1 cellular context compared by ENCODE assay signal in the genomic region with DNA sequence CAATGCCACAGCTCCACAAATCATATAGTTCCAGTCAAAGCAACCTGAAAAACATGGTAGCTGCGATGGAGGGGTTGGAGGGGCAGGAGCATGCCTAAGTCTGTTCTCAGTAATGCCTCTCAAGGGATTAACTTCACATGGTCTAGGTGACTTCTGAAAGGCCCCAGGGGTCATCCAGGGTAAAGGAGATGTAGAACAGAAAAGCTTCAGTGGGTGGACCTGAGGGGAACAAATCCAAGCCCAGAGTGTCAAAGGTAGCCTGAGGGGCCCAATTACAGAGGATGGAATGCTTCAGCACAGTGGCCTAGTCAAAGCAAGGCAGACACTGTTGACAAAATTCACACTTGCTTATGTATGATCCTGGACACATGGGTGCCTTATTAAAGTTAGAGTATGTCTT.
TF ChIP-seq lines count a peak whose summit lies in the region.

No MANE protein-coding gene starts in this region.

TF ChIP-seq in IMR-90, 13 proteins besides CTCF, POLR2A, EP300 and RAD21:
- no peak for TF ChIP-seq NFE2L2 (IDR thresholded peaks at IDR 0.05; ENCODE audit: low read depth, low read length)
- TF ChIP-seq MXI1 (IDR thresholded peaks at IDR 0.05; ENCODE audit: borderline replicate concordance, low read depth, low read length): no peak
- no peak for TF ChIP-seq CHD1 (IDR thresholded peaks at IDR 0.05; ENCODE audit: low read depth, low read length)
- TF ChIP-seq RFX5 (IDR thresholded peaks at IDR 0.05; ENCODE audit: low read depth, low read length): no peak
- TF ChIP-seq RCOR1 (IDR thresholded peaks at IDR 0.05; ENCODE audit: insufficient replicate concordance, low read length): no peak
- no peak for TF ChIP-seq MAFK (IDR thresholded peaks at IDR 0.05; ENCODE audit: low read depth, low read length)
- TF ChIP-seq BHLHE40 (IDR thresholded peaks at IDR 0.05; ENCODE audit: low read depth, low read length): no peak
- TF ChIP-seq, protein P1, sequence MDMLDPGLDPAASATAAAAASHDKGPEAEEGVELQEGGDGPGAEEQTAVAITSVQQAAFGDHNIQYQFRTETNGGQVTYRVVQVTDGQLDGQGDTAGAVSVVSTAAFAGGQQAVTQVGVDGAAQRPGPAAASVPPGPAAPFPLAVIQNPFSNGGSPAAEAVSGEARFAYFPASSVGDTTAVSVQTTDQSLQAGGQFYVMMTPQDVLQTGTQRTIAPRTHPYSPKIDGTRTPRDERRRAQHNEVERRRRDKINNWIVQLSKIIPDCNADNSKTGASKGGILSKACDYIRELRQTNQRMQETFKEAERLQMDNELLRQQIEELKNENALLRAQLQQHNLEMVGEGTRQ (IDR thresholded peaks at IDR 0.05; ENCODE audit: low read depth, low read length): no peak
- no peak for TF ChIP-seq CEBPB (IDR thresholded peaks at IDR 0.05; ENCODE audit: low read depth, low read length)
- TF ChIP-seq MAZ (IDR thresholded peaks at IDR 0.05; ENCODE audit: borderline replicate concordance, low read depth, low read length): no peak
- TF ChIP-seq, protein P2, sequence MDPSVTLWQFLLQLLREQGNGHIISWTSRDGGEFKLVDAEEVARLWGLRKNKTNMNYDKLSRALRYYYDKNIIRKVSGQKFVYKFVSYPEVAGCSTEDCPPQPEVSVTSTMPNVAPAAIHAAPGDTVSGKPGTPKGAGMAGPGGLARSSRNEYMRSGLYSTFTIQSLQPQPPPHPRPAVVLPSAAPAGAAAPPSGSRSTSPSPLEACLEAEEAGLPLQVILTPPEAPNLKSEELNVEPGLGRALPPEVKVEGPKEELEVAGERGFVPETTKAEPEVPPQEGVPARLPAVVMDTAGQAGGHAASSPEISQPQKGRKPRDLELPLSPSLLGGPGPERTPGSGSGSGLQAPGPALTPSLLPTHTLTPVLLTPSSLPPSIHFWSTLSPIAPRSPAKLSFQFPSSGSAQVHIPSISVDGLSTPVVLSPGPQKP (IDR thresholded peaks at IDR 0.05; ENCODE audit: borderline replicate concordance, low read depth, low read length): no peak
- TF ChIP-seq SMC3 (IDR thresholded peaks at IDR 0.05; ENCODE audit: low read depth, low read length): no peak
- TF ChIP-seq FOS (IDR thresholded peaks at IDR 0.05; ENCODE audit: low read depth, low read length): no peak
